ENCODE assay signal across 8 cellular contexts in genomic region chr2:33441235-33441810, GRCh38. TPM values are rescaled to one million over a fixed set of nuclear protein-coding genes. Genes with fewer than 3 reads are reported as not detected.
DNase-seq lines count a peak whose midpoint lies in the region; ATAC-seq, FAIRE-seq and TF ChIP-seq lines count a peak whose summit lies in the region.

No MANE protein-coding gene starts in this region.

- no peaks in the 10 kb centered on the region for H3K9me3 Mint-ChIP-seq in activated CD4-positive, alpha-beta T cell treated with anti-CD3 and anti-CD28 coated beads for 36 hours (ENCODE audit: low read depth)
- no peaks in the 10 kb centered on the region for H3K9me3 Mint-ChIP-seq in neural crest cell

- no peaks in the 10 kb centered on the region for H3K36me3 ChIP-seq in Loucy (ENCODE audit: insufficient read depth, low read length)

- H3K36me3 Mint-ChIP-seq in activated CD4-positive, alpha-beta T cell treated with anti-CD3 and anti-CD28 coated beads for 36 hours (ENCODE audit: low read depth): no peaks in the 10 kb centered on the region
- H3K36me3 Mint-ChIP-seq in neural crest cell (ENCODE audit: low read depth): no peaks in the 10 kb centered on the region

- H3K4me2 ChIP-seq in Loucy (ENCODE audit: low read depth, low read length, poor library complexity, severe bottlenecking): no peak overlapping the region

- no peaks in the 10 kb centered on the region for H3K4me1 ChIP-seq in Loucy (ENCODE audit: insufficient read depth, low read length, poor library complexity, severe bottlenecking)

- no peaks in the 10 kb centered on the region for H3K9me2 ChIP-seq in Loucy (replicated peaks; ENCODE audit: low read depth, low read length)

- no peak overlapping the region for H3K4me3 Mint-ChIP-seq in activated CD4-positive, alpha-beta T cell treated with anti-CD3 and anti-CD28 coated beads for 36 hours
- H3K4me3 Mint-ChIP-seq in neural crest cell: no peak overlapping the region

- intact Hi-C loops in activated CD4-positive, alpha-beta T cell treated with anti-CD3 and anti-CD28 coated beads for 36 hours (cut with DNase I, micrococcal nuclease): no loop called here
- intact Hi-C loops in posterior vena cava (cut with DNase I): no loop called here

- no peak overlapping the region for H3K27ac Mint-ChIP-seq in activated CD4-positive, alpha-beta T cell treated with anti-CD3 and anti-CD28 coated beads for 36 hours
- H3K27ac Mint-ChIP-seq in neural crest cell (ENCODE audit: unreplicated experiment): no peak overlapping the region

- TF ChIP-seq CTCF in Loucy (conservative IDR thresholded peaks at IDR 0.05; ENCODE audit: low read length) (peak; percentile 93), neural crest cell (conservative IDR thresholded peaks at IDR 0.05) (peak; percentile 68)

- no peaks in the 10 kb centered on the region for H3K27me3 ChIP-seq in Loucy (ENCODE audit: insufficient read depth, low read length, poor library complexity, severe bottlenecking)

- no peaks in the 10 kb centered on the region for H3K27me3 Mint-ChIP-seq in activated CD4-positive, alpha-beta T cell treated with anti-CD3 and anti-CD28 coated beads for 36 hours
- H3K27me3 Mint-ChIP-seq in neural crest cell (ENCODE audit: low read depth): no peaks in the 10 kb centered on the region

- H3K9me3 ChIP-seq in Loucy (ENCODE audit: insufficient read depth, low read depth, low read length): no peaks in the 10 kb centered on the region

- no peaks in the 10 kb centered on the region for H3K4me1 Mint-ChIP-seq in activated CD4-positive, alpha-beta T cell treated with anti-CD3 and anti-CD28 coated beads for 36 hours
- H3K4me1 Mint-ChIP-seq in neural crest cell: no peaks in the 10 kb centered on the region

- peak; percentile 75 for FAIRE-seq in TTC549 (lab: Jason Lieb, UNC)

- H3K4me3 ChIP-seq in Loucy (ENCODE audit: low read length, poor library complexity, severe bottlenecking): no peak overlapping the region

- ATAC-seq in activated CD4-positive, alpha-beta T cell treated with anti-CD3 and anti-CD28 coated beads for 36 hours: peak; percentile 57
- peak; percentile 79 for ATAC-seq in GM21576 (IDR thresholded peaks at IDR 0.05; ENCODE audit: unreplicated experiment)

- no peaks in the 10 kb centered on the region for H3K79me2 ChIP-seq in Loucy (ENCODE audit: insufficient read depth, low read length)

- POLR2A ChIA-PET in activated CD4-positive, alpha-beta T cell treated with anti-CD3 and anti-CD28 coated beads for 36 hours (lab: Charles Lee): no interaction called here

- no peak overlapping the region for H3K9ac ChIP-seq in Loucy (ENCODE audit: low read depth, low read length, poor library complexity, severe bottlenecking)

- CTCF ChIA-PET in activated CD4-positive, alpha-beta T cell treated with anti-CD3 and anti-CD28 coated beads for 36 hours (lab: Charles Lee): interaction anchor here (1.1 kb wide), 1 partner anchor 142 kb away, joined by 6 read pairs; no protein-coding TSS in a partner anchor

- no peaks in the 10 kb centered on the region for H3F3A ChIP-seq in Loucy (ENCODE audit: low read depth)

- peak; percentile 41 for DNase-seq in activated CD4-positive, alpha-beta T cell treated with anti-CD3 and anti-CD28 coated beads for 36 hours
- no peak for DNase-seq in activated CD4-positive, alpha-beta T cell treated with anti-CD3 and anti-CD28 coated beads, Interleukin-2, amount 50 U/mL, for 4 hours
- DNase-seq in fibroblast of gingiva (ENCODE audit: low read depth): peak; percentile 79
- DNase-seq in neural crest cell (ENCODE audit: low read depth, low spot score): peak; percentile 30
- DNase-seq in posterior vena cava (ENCODE audit: low spot score): no peak

- no peak overlapping the region for H2AFZ ChIP-seq in Loucy (ENCODE audit: low read length)

- no peaks in the 10 kb centered on the region for H4K20me1 ChIP-seq in Loucy (ENCODE audit: insufficient read depth, low read length, poor library complexity, severe bottlenecking)

RNA-seq across cellular contexts. Expression of gene RASGRP3, which starts 35.1 kb away (rescaled TPM):
- 1 to 10 TPM; 3.9 to 4.5 TPM for total RNA-seq in activated CD4-positive, alpha-beta T cell treated with anti-CD3 and anti-CD28 coated beads for 36 hours
- total RNA-seq in neural crest cell (0.07 TPM in 1 of 2 replicates, not detected in the other), posterior vena cava (10 to 100 TPM; 10.9 to 13.8 TPM)

Comparison
In these comparisons a context has a peak if more than half of its experiments do, and no peak if none do; other contexts are left out.
1. DNase-seq: peak in activated CD4-positive, alpha-beta T cell treated with anti-CD3 and anti-CD28 coated beads for 36 hours (single experiment), fibroblast of gingiva (single experiment) and neural crest cell (single experiment); none in activated CD4-positive, alpha-beta T cell treated with anti-CD3 and anti-CD28 coated beads, Interleukin-2, amount 50 U/mL, for 4 hours (0 of 2) and posterior vena cava (single experiment).